Comparison of ENCODE assay signal across 18 cellular contexts in genomic region chr16:1579214-1579613, GRCh38. TPM values are rescaled to one million over a fixed set of nuclear protein-coding genes. Genes with fewer than 3 reads are reported as not detected.
DNase-seq lines count a peak whose midpoint lies in the region; ATAC-seq lines count a peak whose summit lies in the region.
"Had no signal": no experiment of that assay in that cellular context is flagged by ENCODE, and none has a peak within 500 bp of the region (broad histone marks: within the 10 kb centered on the region; RNA-seq: fewer than 3 reads in every experiment).

No MANE protein-coding gene starts in this region.

- H3K27ac Mint-ChIP-seq in activated naive CD8-positive, alpha-beta T cell treated with anti-CD3 and anti-CD28 coated beads, Interleukin-2, amount 10 ng/mL, durations not matched to agents 7 days and 5 days = no peak overlapping the region
- no peak overlapping the region for H3K27ac Mint-ChIP-seq in activated naive CD8-positive, alpha-beta T cell treated with anti-CD3 and anti-CD28 coated beads for 36 hours
- no peak overlapping the region for H3K27ac Mint-ChIP-seq in activated CD4-positive, alpha-beta memory T cell treated with anti-CD3 and anti-CD28 coated beads for 36 hours
- H3K27ac Mint-ChIP-seq in effector memory CD8-positive, alpha-beta T cell = no peak overlapping the region

- no peak overlapping the region for H3K4me3 Mint-ChIP-seq in activated naive CD8-positive, alpha-beta T cell treated with anti-CD3 and anti-CD28 coated beads, Interleukin-2, amount 10 ng/mL, durations not matched to agents 7 days and 5 days
- H3K4me3 Mint-ChIP-seq in activated naive CD8-positive, alpha-beta T cell treated with anti-CD3 and anti-CD28 coated beads for 36 hours = no peak overlapping the region
- H3K4me3 Mint-ChIP-seq in activated CD4-positive, alpha-beta memory T cell treated with anti-CD3 and anti-CD28 coated beads for 36 hours = no peak overlapping the region
- no peak overlapping the region for H3K4me3 Mint-ChIP-seq in effector memory CD8-positive, alpha-beta T cell

- ATAC-seq in activated naive CD8-positive, alpha-beta T cell treated with anti-CD3 and anti-CD28 coated beads, Interleukin-2, amount 10 ng/mL, durations not matched to agents 7 days and 5 days (ENCODE audit: low read depth) = peak; percentile 68
- peak; percentile 36 for ATAC-seq in effector memory CD8-positive, alpha-beta T cell (replicated peaks)
- ATAC-seq in GM18511 (IDR thresholded peaks at IDR 0.05; ENCODE audit: unreplicated experiment) = no peak
- ATAC-seq: HCT116 had no signal

- POLR2A ChIA-PET in activated naive CD8-positive, alpha-beta T cell treated with anti-CD3 and anti-CD28 coated beads, Interleukin-2, amount 10 ng/mL, durations not matched to agents 7 days and 5 days (lab: Charles Lee) = no interaction called here
- POLR2A ChIA-PET in activated CD4-positive, alpha-beta memory T cell treated with anti-CD3 and anti-CD28 coated beads for 36 hours (lab: Charles Lee) = no interaction called here

- DNase-seq in activated naive CD8-positive, alpha-beta T cell treated with anti-CD3 and anti-CD28 coated beads, Interleukin-2, amount 10 ng/mL, durations not matched to agents 7 days and 5 days = no peak
- no peak for DNase-seq in activated naive CD8-positive, alpha-beta T cell treated with anti-CD3 and anti-CD28 coated beads for 36 hours
- peak; percentile 19 for DNase-seq in activated CD4-positive, alpha-beta memory T cell treated with anti-CD3 and anti-CD28 coated beads for 36 hours
- DNase-seq in effector memory CD8-positive, alpha-beta T cell = no peak
- DNase-seq in COR-L47 (lab: John Stamatoyannopoulos, UW) (no peak), activated gamma-delta T cell (lab: John Stamatoyannopoulos, UW) (no peak)
- DNase-seq: DMS79, GM23248, MV-4-11, NCI-H1417 treated with DMSO at 0.1 percent for 48 hours, NCI-H187 treated with DMSO at 0.1 percent for 48 hours, NCI-H226, NCI-H524, NCI-H82, OCI-M1, Right ventricle myocardium superior had no signal

- H3K9me3 Mint-ChIP-seq in activated naive CD8-positive, alpha-beta T cell treated with anti-CD3 and anti-CD28 coated beads, Interleukin-2, amount 10 ng/mL, durations not matched to agents 7 days and 5 days = no peaks in the 10 kb centered on the region
- H3K9me3 Mint-ChIP-seq in activated naive CD8-positive, alpha-beta T cell treated with anti-CD3 and anti-CD28 coated beads for 36 hours = no peaks in the 10 kb centered on the region
- no peaks in the 10 kb centered on the region for H3K9me3 Mint-ChIP-seq in activated CD4-positive, alpha-beta memory T cell treated with anti-CD3 and anti-CD28 coated beads for 36 hours
- no peaks in the 10 kb centered on the region for H3K9me3 Mint-ChIP-seq in effector memory CD8-positive, alpha-beta T cell

- peaks cover 6% of the 10 kb centered on the region for H3K4me1 Mint-ChIP-seq in activated naive CD8-positive, alpha-beta T cell treated with anti-CD3 and anti-CD28 coated beads, Interleukin-2, amount 10 ng/mL, durations not matched to agents 7 days and 5 days
- no peaks in the 10 kb centered on the region for H3K4me1 Mint-ChIP-seq in activated naive CD8-positive, alpha-beta T cell treated with anti-CD3 and anti-CD28 coated beads for 36 hours
- no peaks in the 10 kb centered on the region for H3K4me1 Mint-ChIP-seq in activated CD4-positive, alpha-beta memory T cell treated with anti-CD3 and anti-CD28 coated beads for 36 hours (ENCODE audit: low read depth)
- H3K4me1 Mint-ChIP-seq in effector memory CD8-positive, alpha-beta T cell (ENCODE audit: low read depth in 2 of 2) = no peaks in the 10 kb centered on the region

- CTCF ChIA-PET in activated CD4-positive, alpha-beta memory T cell treated with anti-CD3 and anti-CD28 coated beads for 36 hours (lab: Charles Lee) = no interaction called here

- peaks cover 2% of the 10 kb centered on the region for H3K36me3 Mint-ChIP-seq in activated naive CD8-positive, alpha-beta T cell treated with anti-CD3 and anti-CD28 coated beads, Interleukin-2, amount 10 ng/mL, durations not matched to agents 7 days and 5 days
- H3K36me3 Mint-ChIP-seq in activated naive CD8-positive, alpha-beta T cell treated with anti-CD3 and anti-CD28 coated beads for 36 hours = peaks cover 4% of the 10 kb centered on the region
- no peaks in the 10 kb centered on the region for H3K36me3 Mint-ChIP-seq in activated CD4-positive, alpha-beta memory T cell treated with anti-CD3 and anti-CD28 coated beads for 36 hours
- H3K36me3 Mint-ChIP-seq in effector memory CD8-positive, alpha-beta T cell (ENCODE audit: insufficient read depth) = no peaks in the 10 kb centered on the region

- H3K27me3 Mint-ChIP-seq in activated naive CD8-positive, alpha-beta T cell treated with anti-CD3 and anti-CD28 coated beads, Interleukin-2, amount 10 ng/mL, durations not matched to agents 7 days and 5 days = no peaks in the 10 kb centered on the region
- H3K27me3 Mint-ChIP-seq in activated naive CD8-positive, alpha-beta T cell treated with anti-CD3 and anti-CD28 coated beads for 36 hours = no peaks in the 10 kb centered on the region
- H3K27me3 Mint-ChIP-seq in activated CD4-positive, alpha-beta memory T cell treated with anti-CD3 and anti-CD28 coated beads for 36 hours = no peaks in the 10 kb centered on the region
- H3K27me3 Mint-ChIP-seq in effector memory CD8-positive, alpha-beta T cell = no peaks in the 10 kb centered on the region

- intact Hi-C loops in activated CD4-positive, alpha-beta memory T cell treated with anti-CD3 and anti-CD28 coated beads for 36 hours (cut with micrococcal nuclease) = no loop called here

RNA-seq across cellular contexts. Expression of gene IFT140, which starts 32.7 kb away (rescaled TPM):
- total RNA-seq in activated naive CD8-positive, alpha-beta T cell treated with anti-CD3 and anti-CD28 coated beads, Interleukin-2, amount 10 ng/mL, durations not matched to agents 7 days and 5 days = 10 to 100 TPM; 11.7 to 12.8 TPM
- total RNA-seq in activated naive CD8-positive, alpha-beta T cell treated with anti-CD3 and anti-CD28 coated beads for 36 hours = 1 to 10 TPM; 7.1 to 9.5 TPM
- 1 to 10 TPM; 8.4 to 9.5 TPM for total RNA-seq in activated CD4-positive, alpha-beta memory T cell treated with anti-CD3 and anti-CD28 coated beads for 36 hours

RNA-seq across cellular contexts. Expression of gene CRAMP1, which starts 32.9 kb away (rescaled TPM):
- 10 to 100 TPM; 25.2 to 27.8 TPM for total RNA-seq in activated naive CD8-positive, alpha-beta T cell treated with anti-CD3 and anti-CD28 coated beads, Interleukin-2, amount 10 ng/mL, durations not matched to agents 7 days and 5 days
- total RNA-seq in activated naive CD8-positive, alpha-beta T cell treated with anti-CD3 and anti-CD28 coated beads for 36 hours = 10 to 100 TPM; 14.4 to 17.0 TPM
- total RNA-seq in activated CD4-positive, alpha-beta memory T cell treated with anti-CD3 and anti-CD28 coated beads for 36 hours = 10 to 100 TPM; 14.5 to 14.6 TPM

RNA-seq across cellular contexts. Expression of gene TMEM204, which starts 45.7 kb away (rescaled TPM):
- 10 to 100 TPM; 68.3 to 72.0 TPM for total RNA-seq in activated naive CD8-positive, alpha-beta T cell treated with anti-CD3 and anti-CD28 coated beads, Interleukin-2, amount 10 ng/mL, durations not matched to agents 7 days and 5 days
- total RNA-seq in activated naive CD8-positive, alpha-beta T cell treated with anti-CD3 and anti-CD28 coated beads for 36 hours = 10 to 100 TPM; 21.2 to 23.7 TPM
- total RNA-seq in activated CD4-positive, alpha-beta memory T cell treated with anti-CD3 and anti-CD28 coated beads for 36 hours = 10 to 100 TPM; 14.8 to 15.5 TPM
